Comparison of ENCODE assay signal across 11 cellular contexts in the genomic region with DNA sequence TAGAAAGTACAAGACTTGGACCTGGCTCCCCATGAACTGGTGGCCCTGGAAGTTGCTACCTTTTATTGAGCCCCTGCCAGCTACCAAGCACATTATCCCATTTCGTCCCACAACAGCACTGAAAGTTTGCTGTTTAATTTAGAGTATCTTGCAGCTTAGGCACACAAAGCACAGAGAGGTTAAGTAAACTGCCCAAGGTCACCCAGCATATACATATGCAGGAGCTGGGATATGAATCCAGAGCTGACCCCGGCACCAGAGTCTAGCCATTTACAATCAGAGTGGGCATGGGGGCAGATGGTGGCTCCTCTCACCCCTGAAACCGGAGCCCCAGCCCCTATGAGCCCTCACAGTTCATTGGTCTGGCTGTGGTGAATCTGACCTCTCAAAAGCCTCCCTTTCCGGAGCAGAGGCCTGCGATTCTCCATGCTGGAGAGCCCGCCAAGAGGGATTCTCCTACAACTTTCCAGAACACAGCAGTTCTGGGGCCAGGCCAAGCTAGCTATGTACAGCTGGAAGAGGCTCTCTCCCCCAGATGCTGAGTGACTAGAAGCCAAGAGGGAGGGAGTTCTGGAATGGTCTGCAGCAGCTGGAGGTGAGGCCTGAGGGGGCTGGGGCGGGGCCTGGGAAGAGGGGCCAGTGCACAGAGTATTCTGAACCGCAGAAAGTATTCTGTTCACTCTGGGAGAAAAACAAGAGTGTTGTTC. TPM values are rescaled to one million over a fixed set of nuclear protein-coding genes. Genes with fewer than 3 reads are reported as not detected.
DNase-seq lines count a peak whose midpoint lies in the region; ATAC-seq and TF ChIP-seq lines count a peak whose summit lies in the region.
"Had no signal": no experiment of that assay in that cellular context is flagged by ENCODE, and none has a peak within 500 bp of the region (broad histone marks: within the 10 kb centered on the region; RNA-seq: fewer than 3 reads in every experiment).

No MANE protein-coding gene starts in this region.

- H3K4me2 ChIP-seq in GM23248 (ENCODE audit: unreplicated experiment) = no peak overlapping the region

- H3K79me2 ChIP-seq in GM23248 (ENCODE audit: insufficient read depth) = peaks cover 16% of the 10 kb centered on the region; the same call in 1 of the 2 replicates

- no peak overlapping the region for H3K27ac ChIP-seq in GM23248
- H3K27ac ChIP-seq in cingulate gyrus (ENCODE audit: low read depth, low read length) = peak overlapping the region; percentile 96
- peak overlapping the region; percentile 73 to 83 (median 78) for H3K27ac ChIP-seq in gastrocnemius medialis

- no peak for ATAC-seq in gastrocnemius medialis
- ATAC-seq in HG03469 (IDR thresholded peaks at IDR 0.05; ENCODE audit: unreplicated experiment) = no peak

- no peaks in the 10 kb centered on the region for H4K20me1 ChIP-seq in GM23248 (ENCODE audit: insufficient read depth)

- H3K4me3 ChIP-seq in GM23248 (no peak overlapping the region), gastrocnemius medialis (no peak overlapping the region)

- no peak for TF ChIP-seq POLR2A in gastrocnemius medialis (IDR thresholded peaks at IDR 0.05)

- H2AFZ ChIP-seq in GM23248 = no peak overlapping the region

- H3K27me3 ChIP-seq in GM23248 (replicated peaks; ENCODE audit: insufficient read depth) (no peaks in the 10 kb centered on the region), gastrocnemius medialis (no peaks in the 10 kb centered on the region)

- H3K36me3 ChIP-seq in GM23248 (ENCODE audit: low read depth) = no peaks in the 10 kb centered on the region
- H3K36me3 ChIP-seq in gastrocnemius medialis = no peaks in the 10 kb centered on the region

- H3K4me1 ChIP-seq in GM23248 (ENCODE audit: insufficient read depth) (no peaks in the 10 kb centered on the region), gastrocnemius medialis (peaks cover 29 to 44% of the 10 kb centered on the region in 2 donors)

- no peak for TF ChIP-seq CTCF in gastrocnemius medialis (IDR thresholded peaks at IDR 0.05 in 4 of 5, conservative IDR thresholded peaks at IDR 0.05 in 1 of 5)

- intact Hi-C loops in gastrocnemius medialis (cut with DNase I; ENCODE audit: low total_unique reads) = no loop called here

- H3K9ac ChIP-seq in GM23248 = no peak overlapping the region

- H3K9me3 ChIP-seq in GM23248 (ENCODE audit: low read depth) (no peaks in the 10 kb centered on the region), gastrocnemius medialis (no peaks in the 10 kb centered on the region)
- H3K9me3 ChIP-seq: Caco-2 had no signal

- H3K9me2 ChIP-seq in GM23248 (ENCODE audit: insufficient read depth) = no peaks in the 10 kb centered on the region

- no peaks in the 10 kb centered on the region; the same call in 1 of the 2 replicates for H3F3A ChIP-seq in GM23248 (ENCODE audit: insufficient read depth)

- WGBS in GM23248 (ENCODE audit: low coverage in 1 of 2, low lambda C conversion rate in 2 of 2, missing lambda C conversion rate in 2 of 2), 2 experiments = 56 to 71% methylated on average over 8 of the region's 8 CpGs

- DNase-seq in GM23248 = peak; percentile 21
- peak in 27 of 51 donors; percentile 18 to 80 (median 57) for DNase-seq in hypothalamus (lab: John Stamatoyannopoulos, UW)
- DNase-seq in gastrocnemius medialis = no peak
- no peak for DNase-seq in NOMO-1 (lab: John Stamatoyannopoulos, UW; ENCODE audit: unreplicated experiment in 2 of 2)
- no peak for DNase-seq in KG1 (lab: John Stamatoyannopoulos, UW)
- DNase-seq in T1000 (lab: John Stamatoyannopoulos, UW) = no peak
- DNase-seq: activated gamma-delta T cell treated with Interleukin-2 at 50 U/mL for 16 hours, Caco-2, NCI-H226 had no signal

- in situ Hi-C loops in GM23248 (cut with MboI) (no loop called here), gastrocnemius medialis (cut with MboI; ENCODE audit: low sequenced_read_pairs in 4 of 4) (loop anchor here in 1 of 4 donors (25.0 kb wide), 1 partner anchor 91 kb away; the partner anchor contains the start of gene RAI1)

RNA-seq across cellular contexts. Expression of gene SREBF1, which starts 58.3 kb away (rescaled TPM):
- total RNA-seq in GM23248 (2014; rRNA removed; shearing (Covaris generic)) = 34.4 and 36.2 TPM in 2 replicates
- polyA plus RNA-seq in GM23248 (2016; fragmentation: Nextera tagmentation; extraction: Ambion mirVana) = 14.3 and 19.2 TPM in 2 replicates
- total RNA-seq in gastrocnemius medialis = 10 to 100 TPM; 11.1 to 64.5 (median 32.3) TPM

Comparison
In these comparisons a context has a peak if more than half of its experiments do, and no peak if none do; other contexts are left out.
1. DNase-seq: peak in GM23248 (single experiment) and hypothalamus (27 of 51); none in gastrocnemius medialis (0 of 2), NOMO-1 (0 of 2), KG1 (single experiment) and T1000 (single experiment).